In genomic region chr16:24834459-24835335, GRCh38 we compare ENCODE assay signal across 8 cellular contexts. TPM values are rescaled to one million over a fixed set of nuclear protein-coding genes. Genes with fewer than 3 reads are reported as not detected.
DNase-seq lines count a peak whose midpoint lies in the region; ATAC-seq and TF ChIP-seq lines count a peak whose summit lies in the region.

No MANE protein-coding gene starts in this region.

- POLR2A ChIA-PET in HEK293T (lab: Yijun Ruan, JAX), result no interaction called here

- no peaks in the 10 kb centered on the region for H3K9me3 ChIP-seq in upper lobe of right lung

- H3K27me3 ChIP-seq in upper lobe of right lung, result no peaks in the 10 kb centered on the region

- intact Hi-C loops in left cardiac atrium (cut with DNase I) (no loop called here), upper lobe of right lung (cut with DNase I) (no loop called here), posterior vena cava (cut with DNase I) (no loop called here)

- ATAC-seq in left cardiac atrium (peak; percentile 43 to 67), upper lobe of right lung (peak; percentile 65), HG03097 (IDR thresholded peaks at IDR 0.05; ENCODE audit: low FRiP score, unreplicated experiment) (no peak)

- DNase-seq in COLO829 (ENCODE audit: low spot score) (peak; percentile 31), HEK293T (ENCODE audit: extremely low spot score) (peak; percentile 47), SK-N-DZ (ENCODE audit: low spot score) (peak; percentile 27), left cardiac atrium (no peak), upper lobe of right lung (no peak), posterior vena cava (ENCODE audit: low spot score) (no peak)
- no peak for DNase-seq in activated CD4-positive, CD25-positive, alpha-beta regulatory T cell (lab: John Stamatoyannopoulos, UW)

- H3K4me3 ChIP-seq in upper lobe of right lung, result no peak overlapping the region

- H3K27ac ChIP-seq in upper lobe of right lung, result no peak overlapping the region

- H3K4me1 ChIP-seq in upper lobe of right lung, result peaks cover 6% of the 10 kb centered on the region

- H3K36me3 ChIP-seq in upper lobe of right lung, result no peaks in the 10 kb centered on the region

- CTCF ChIA-PET in HEK293T (lab: Yijun Ruan, JAX), result interaction anchor here (0.9 kb wide), 1 partner anchor 391 kb away, joined by 3 read pairs; no protein-coding TSS in a partner anchor

- TF ChIP-seq CTCF in upper lobe of right lung (IDR thresholded peaks at IDR 0.05), result peak; percentile 45

TF ChIP-seq in HEK293T, 16 proteins besides CTCF, POLR2A, EP300 and RAD21:
- TF ChIP-seq SUZ12 (IDR thresholded peaks at IDR 0.05), result no peak
- TF ChIP-seq NFRKB (IDR thresholded peaks at IDR 0.05), result no peak
- TF ChIP-seq ELF4 (IDR thresholded peaks at IDR 0.05), result no peak
- TF ChIP-seq SP1 (IDR thresholded peaks at IDR 0.05), result no peak
- TF ChIP-seq CTBP1 (IDR thresholded peaks at IDR 0.05; ENCODE audit: borderline replicate concordance), result no peak
- TF ChIP-seq ZNF384 (IDR thresholded peaks at IDR 0.05), result no peak
- no peak for TF ChIP-seq ARNT (IDR thresholded peaks at IDR 0.05)
- TF ChIP-seq FOXA1 (IDR thresholded peaks at IDR 0.05), result no peak
- no peak for TF ChIP-seq HDGF (IDR thresholded peaks at IDR 0.05; ENCODE audit: borderline replicate concordance)
- no peak for TF ChIP-seq L3MBTL2 (conservative IDR thresholded peaks at IDR 0.05)
- no peak for TF ChIP-seq TARDBP (IDR thresholded peaks at IDR 0.05)
- TF ChIP-seq LEF1 (IDR thresholded peaks at IDR 0.05; ENCODE audit: borderline replicate concordance), result no peak
- TF ChIP-seq FOXK2 (IDR thresholded peaks at IDR 0.05), result no peak
- TF ChIP-seq PKNOX1 (IDR thresholded peaks at IDR 0.05), result no peak

RNA-seq across cellular contexts. Expression of gene SLC5A11, which starts 11.1 kb away (rescaled TPM):
- polyA plus RNA-seq in SK-N-DZ (2014; cell fraction: cytosol; rRNA removed), result 0.72 and 1.4 TPM in 2 replicates
- 0.24 and 0.90 TPM in 2 replicates for polyA plus RNA-seq in SK-N-DZ (2014; cell fraction: nucleus; rRNA removed)
- total RNA-seq in left cardiac atrium (not detected), upper lobe of right lung (not detected), posterior vena cava (not detected)

Comparison
In these comparisons a context has a peak if more than half of its experiments do, and no peak if none do; other contexts are left out.
1. DNase-seq: peak in COLO829 (single experiment), HEK293T (single experiment) and SK-N-DZ (single experiment); none in left cardiac atrium (single experiment), upper lobe of right lung (single experiment), activated CD4-positive, CD25-positive, alpha-beta regulatory T cell (0 of 4) and posterior vena cava (single experiment).